In genomic region chr3:170054204-170054603, GRCh38 we compare ENCODE assay signal across 12 cellular contexts. TPM values are rescaled to one million over a fixed set of nuclear protein-coding genes. Genes with fewer than 3 reads are reported as not detected.
DNase-seq lines count a peak whose midpoint lies in the region; ATAC-seq and TF ChIP-seq lines count a peak whose summit lies in the region.
"Had no signal": no experiment of that assay in that cellular context is flagged by ENCODE, and none has a peak within 500 bp of the region (broad histone marks: within the 10 kb centered on the region; RNA-seq: fewer than 3 reads in every experiment).

No MANE protein-coding gene starts in this region.

- peaks cover 50% of the 10 kb centered on the region for H3K4me1 Mint-ChIP-seq in activated naive CD4-positive, alpha-beta T cell treated with anti-CD3 and anti-CD28 coated beads for 36 hours (ENCODE audit: low read depth)
- peaks cover 5% of the 10 kb centered on the region for H3K4me1 Mint-ChIP-seq in endodermal cell
- H3K4me1 Mint-ChIP-seq in type B pancreatic cell (ENCODE audit: unreplicated experiment): peaks cover 6% of the 10 kb centered on the region
- peaks cover 29% of the 10 kb centered on the region for H3K4me1 Mint-ChIP-seq in activated T-cell treated with anti-CD3 and anti-CD28 coated beads, Interleukin-2, amount 50 U/mL, for 4 hours (ENCODE audit: low read depth)
- peaks cover 50% of the 10 kb centered on the region for H3K4me1 Mint-ChIP-seq in activated T-cell treated with anti-CD3 and anti-CD28 coated beads, Interleukin-2, amount 50 U/mL, for 72 hours (ENCODE audit: low read depth)

- CTCF ChIA-PET in activated naive CD4-positive, alpha-beta T cell treated with anti-CD3 and anti-CD28 coated beads for 36 hours (lab: Charles Lee): interaction anchor here (0.6 to 2.6 kb wide), 18 partner anchors 9 to 290 kb away, joined by 3 to 18 read pairs (median 3); partner anchors contain the start of gene GPR160

- intact Hi-C loops in activated naive CD4-positive, alpha-beta T cell treated with anti-CD3 and anti-CD28 coated beads for 36 hours (cut with micrococcal nuclease): loop anchor here (1.0 to 2.0 kb wide), 7 partner anchors 17 to 291 kb away; partner anchors contain the start of gene GPR160

- ATAC-seq in activated naive CD4-positive, alpha-beta T cell treated with anti-CD3 and anti-CD28 coated beads, Interleukin-2, amount 50 U/mL, for 72 hours: no peak
- no peak for ATAC-seq in activated T-cell treated with anti-CD3 and anti-CD28 coated beads, Interleukin-2, amount 50 U/mL, for 4 hours
- ATAC-seq in activated T-cell treated with anti-CD3 and anti-CD28 coated beads, Interleukin-2, amount 50 U/mL, for 72 hours (replicated peaks in 1 of 2): no peak
- no peak for ATAC-seq in HG02970 (IDR thresholded peaks at IDR 0.05; ENCODE audit: low FRiP score, unreplicated experiment)
- ATAC-seq: body of pancreas, left ventricle myocardium superior had no signal

- H3K4me1 ChIP-seq in endodermal cell (ENCODE audit: control insufficient read depth, insufficient read depth, low read length): no peaks in the 10 kb centered on the region

- TF ChIP-seq CTCF in endodermal cell (conservative IDR thresholded peaks at IDR 0.05): peak; percentile 64
- peak; percentile 28 for TF ChIP-seq CTCF in type B pancreatic cell (conservative IDR thresholded peaks at IDR 0.05)

- H3K36me3 Mint-ChIP-seq in activated naive CD4-positive, alpha-beta T cell treated with anti-CD3 and anti-CD28 coated beads for 36 hours (ENCODE audit: low read depth): no peaks in the 10 kb centered on the region
- peaks cover 0 to 16% of the 10 kb centered on the region in 2 donors for H3K36me3 Mint-ChIP-seq in activated naive CD4-positive, alpha-beta T cell treated with anti-CD3 and anti-CD28 coated beads, Interleukin-2, amount 50 U/mL, for 72 hours
- H3K36me3 Mint-ChIP-seq in endodermal cell (ENCODE audit: low read depth) (peaks cover 6% of the 10 kb centered on the region), type B pancreatic cell (no peaks in the 10 kb centered on the region)
- H3K36me3 Mint-ChIP-seq in activated T-cell treated with anti-CD3 and anti-CD28 coated beads, Interleukin-2, amount 50 U/mL, for 4 hours (ENCODE audit: insufficient read depth): peaks cover 3% of the 10 kb centered on the region
- H3K36me3 Mint-ChIP-seq in activated T-cell treated with anti-CD3 and anti-CD28 coated beads, Interleukin-2, amount 50 U/mL, for 72 hours (ENCODE audit: insufficient read depth in 2 of 2): peaks cover 0 to 3% of the 10 kb centered on the region in 2 donors

- H3K9ac ChIP-seq in endodermal cell (ENCODE audit: extremely low read depth, low read length, poor library complexity, severe bottlenecking): no peak overlapping the region

- H3K27me3 ChIP-seq in endodermal cell (ENCODE audit: control insufficient read depth, insufficient read depth, low read length, poor library complexity, severe bottlenecking): no peaks in the 10 kb centered on the region
- H3K27me3 ChIP-seq: body of pancreas had no signal

- no peaks in the 10 kb centered on the region for H3K36me3 ChIP-seq in endodermal cell (ENCODE audit: control insufficient read depth, insufficient read depth, low read length)

- H3K9me3 ChIP-seq in endodermal cell (ENCODE audit: control insufficient read depth, low read length): no peaks in the 10 kb centered on the region
- H3K9me3 ChIP-seq: body of pancreas had no signal

- peak; percentile 22 for DNase-seq in activated naive CD4-positive, alpha-beta T cell treated with anti-CD3 and anti-CD28 coated beads for 36 hours
- no peak for DNase-seq in activated naive CD4-positive, alpha-beta T cell treated with anti-CD3 and anti-CD28 coated beads, Interleukin-2, amount 50 U/mL, for 72 hours (ENCODE audit: low spot score in 2 of 2)
- DNase-seq in NCI-H69 (lab: John Stamatoyannopoulos, UW): peak; percentile 56
- no peak for DNase-seq in endodermal cell
- DNase-seq in type B pancreatic cell (ENCODE audit: extremely low spot score, unreplicated experiment): no peak
- no peak for DNase-seq in activated T-cell treated with anti-CD3 and anti-CD28 coated beads, Interleukin-2, amount 50 U/mL, for 4 hours
- DNase-seq in activated T-cell treated with anti-CD3 and anti-CD28 coated beads, Interleukin-2, amount 50 U/mL, for 72 hours: no peak
- DNase-seq: body of pancreas; left ventricle myocardium superior; NCI-H1436 treated with DMSO at 0.1 percent for 48 hours; stimulated activated CD4-positive, alpha-beta T cell treated with anti-CD3 and anti-CD28 coated beads, Interleukin-4, amount 100 ng/mL, for 1 hour had no signal

- H3K27me3 Mint-ChIP-seq in activated naive CD4-positive, alpha-beta T cell treated with anti-CD3 and anti-CD28 coated beads for 36 hours (ENCODE audit: low read depth): no peaks in the 10 kb centered on the region
- H3K27me3 Mint-ChIP-seq in endodermal cell (ENCODE audit: insufficient read depth): no peaks in the 10 kb centered on the region
- no peaks in the 10 kb centered on the region for H3K27me3 Mint-ChIP-seq in type B pancreatic cell
- H3K27me3 Mint-ChIP-seq in activated T-cell treated with anti-CD3 and anti-CD28 coated beads, Interleukin-2, amount 50 U/mL, for 4 hours (ENCODE audit: low read depth): no peaks in the 10 kb centered on the region
- no peaks in the 10 kb centered on the region for H3K27me3 Mint-ChIP-seq in activated T-cell treated with anti-CD3 and anti-CD28 coated beads, Interleukin-2, amount 50 U/mL, for 72 hours (ENCODE audit: low read depth)

- H3K9me3 Mint-ChIP-seq in activated naive CD4-positive, alpha-beta T cell treated with anti-CD3 and anti-CD28 coated beads for 36 hours: no peaks in the 10 kb centered on the region
- peaks cover 0 to 9% of the 10 kb centered on the region in 2 donors for H3K9me3 Mint-ChIP-seq in activated naive CD4-positive, alpha-beta T cell treated with anti-CD3 and anti-CD28 coated beads, Interleukin-2, amount 50 U/mL, for 72 hours
- H3K9me3 Mint-ChIP-seq in endodermal cell (no peaks in the 10 kb centered on the region), type B pancreatic cell (no peaks in the 10 kb centered on the region)
- no peaks in the 10 kb centered on the region for H3K9me3 Mint-ChIP-seq in activated T-cell treated with anti-CD3 and anti-CD28 coated beads, Interleukin-2, amount 50 U/mL, for 4 hours
- H3K9me3 Mint-ChIP-seq in activated T-cell treated with anti-CD3 and anti-CD28 coated beads, Interleukin-2, amount 50 U/mL, for 72 hours: peaks cover 0 to 2% of the 10 kb centered on the region in 2 donors

- H3K27ac ChIP-seq in endodermal cell (ENCODE audit: low read depth, low read length): no peak overlapping the region
- H3K27ac ChIP-seq: body of pancreas had no signal

- H3K4me3 Mint-ChIP-seq in activated naive CD4-positive, alpha-beta T cell treated with anti-CD3 and anti-CD28 coated beads for 36 hours: no peak overlapping the region
- H3K4me3 Mint-ChIP-seq in endodermal cell: no peak overlapping the region
- H3K4me3 Mint-ChIP-seq in type B pancreatic cell: no peak overlapping the region
- no peak overlapping the region for H3K4me3 Mint-ChIP-seq in activated T-cell treated with anti-CD3 and anti-CD28 coated beads, Interleukin-2, amount 50 U/mL, for 4 hours
- H3K4me3 Mint-ChIP-seq in activated T-cell treated with anti-CD3 and anti-CD28 coated beads, Interleukin-2, amount 50 U/mL, for 72 hours: no peak overlapping the region

- no peak overlapping the region for H3K27ac Mint-ChIP-seq in activated naive CD4-positive, alpha-beta T cell treated with anti-CD3 and anti-CD28 coated beads for 36 hours
- H3K27ac Mint-ChIP-seq in activated naive CD4-positive, alpha-beta T cell treated with anti-CD3 and anti-CD28 coated beads, Interleukin-2, amount 50 U/mL, for 72 hours: no peak overlapping the region
- no peak overlapping the region for H3K27ac Mint-ChIP-seq in endodermal cell
- no peak overlapping the region for H3K27ac Mint-ChIP-seq in type B pancreatic cell
- no peak overlapping the region for H3K27ac Mint-ChIP-seq in activated T-cell treated with anti-CD3 and anti-CD28 coated beads, Interleukin-2, amount 50 U/mL, for 72 hours

- WGBS in endodermal cell (ENCODE audit: insufficient coverage in 1 of 2, insufficient read length in 1 of 2), 2 experiments: 90 to 94% methylated on average over 1 of the region's 1 CpG

- no peak overlapping the region for H3K4me3 ChIP-seq in endodermal cell (ENCODE audit: low read length)
- H3K4me3 ChIP-seq: body of pancreas had no signal

RNA-seq across cellular contexts. Expression of gene GPR160, which starts 16.4 kb away (rescaled TPM):
- total RNA-seq in activated naive CD4-positive, alpha-beta T cell treated with anti-CD3 and anti-CD28 coated beads for 36 hours: 10 to 100 TPM; 10.3 TPM
- total RNA-seq in activated naive CD4-positive, alpha-beta T cell treated with anti-CD3 and anti-CD28 coated beads, Interleukin-2, amount 50 U/mL, for 72 hours: 10 to 100 TPM in 1 of 2 donors, 1 to 10 TPM in 1; 7.2 to 13.2 TPM
- 1 to 10 TPM; 6.9 to 8.6 TPM for total RNA-seq in endodermal cell
- polyA plus RNA-seq in endodermal cell (2013, experiment 1 of 2): 2.1 TPM
- 1.1 TPM for polyA plus RNA-seq in endodermal cell (2013, experiment 2 of 2)
- 7.3 and 13.1 TPM in 2 replicates for total RNA-seq in type B pancreatic cell (ENCODE audit: low replicate concordance)
- total RNA-seq in activated T-cell treated with anti-CD3 and anti-CD28 coated beads, Interleukin-2, amount 50 U/mL, for 4 hours: 1 to 10 TPM; 2.2 to 3.0 (median 2.5) TPM
- 10 to 100 TPM; 13.3 to 14.4 TPM for total RNA-seq in activated T-cell treated with anti-CD3 and anti-CD28 coated beads, Interleukin-2, amount 50 U/mL, for 72 hours

Comparison
In these comparisons a context has a peak if more than half of its experiments do, and no peak if none do; other contexts are left out.
1. DNase-seq: peak in activated naive CD4-positive, alpha-beta T cell treated with anti-CD3 and anti-CD28 coated beads for 36 hours (single experiment) and NCI-H69 (single experiment); none in activated naive CD4-positive, alpha-beta T cell treated with anti-CD3 and anti-CD28 coated beads, Interleukin-2, amount 50 U/mL, for 72 hours (0 of 2), endodermal cell (single experiment), type B pancreatic cell (single experiment), activated T-cell treated with anti-CD3 and anti-CD28 coated beads, Interleukin-2, amount 50 U/mL, for 4 hours (single experiment) and activated T-cell treated with anti-CD3 and anti-CD28 coated beads, Interleukin-2, amount 50 U/mL, for 72 hours (0 of 2).